ENCODE assay signal across 22 cellular contexts in genomic region chr4:140943887-140944515, GRCh38.
DNase-seq lines count a peak whose midpoint lies in the region; ATAC-seq and TF ChIP-seq lines count a peak whose summit lies in the region.
"Had no signal": no experiment of that assay in that cellular context is flagged by ENCODE, and none has a peak within 500 bp of the region (broad histone marks: within the 10 kb centered on the region; RNA-seq: fewer than 3 reads in every experiment).

No MANE protein-coding gene starts in this region.

- no peaks in the 10 kb centered on the region for H3K4me1 Mint-ChIP-seq in activated CD4-positive, alpha-beta T cell treated with anti-CD3 and anti-CD28 coated beads, Interleukin-2, amount 10 ng/mL, durations not matched to agents 24 days and 14 days
- H3K4me1 Mint-ChIP-seq: activated naive CD4-positive, alpha-beta T cell treated with anti-CD3 and anti-CD28 coated beads, Interleukin-2, amount 10 ng/mL, durations not matched to agents 7 days and 5 days; CD14-positive monocyte; naive B cell had no signal

- peak; percentile 12 for DNase-seq in activated CD4-positive, alpha-beta T cell treated with anti-CD3 and anti-CD28 coated beads, Interleukin-2, amount 10 ng/mL, durations not matched to agents 24 days and 14 days
- DNase-seq in activated CD4-positive, alpha-beta T cell treated with anti-CD3 and anti-CD28 coated beads for 1 hour: no peak
- peak; percentile 73 for DNase-seq in astrocyte of the hippocampus (ENCODE audit: low read depth, low spot score)
- DNase-seq in iris pigment epithelial cell (ENCODE audit: low read depth): peak; percentile 90
- DNase-seq in transverse colon: no peak
- DNase-seq in GM20000 (ENCODE audit: low spot score): no peak
- DNase-seq in NCI-H1417 (lab: John Stamatoyannopoulos, UW): no peak
- DNase-seq: activated CD4-positive, alpha-beta T cell treated with anti-CD3 and anti-CD28 coated beads, Interleukin-2, amount 50 U/mL, for 48 hours; activated naive CD4-positive, alpha-beta T cell treated with anti-CD3 and anti-CD28 coated beads, Interleukin-2, amount 10 ng/mL, durations not matched to agents 7 days and 5 days; activated T-cell treated with anti-CD3 and anti-CD28 coated beads for 4 hours; heart right ventricle; islet precursor cell; lower lobe of right lung; naive B cell; NCI-H187 treated with DMSO at 0.1 percent for 48 hours; thyroid gland had no signal

- H3K4me3 ChIP-seq in transverse colon: no peak overlapping the region
- H3K4me3 ChIP-seq: heart right ventricle, lower lobe of right lung, prostate gland, thyroid gland had no signal

- no peak for ATAC-seq in HG03039 (IDR thresholded peaks at IDR 0.05; ENCODE audit: unreplicated experiment)
- ATAC-seq: heart right ventricle, lower lobe of right lung had no signal

- no peak for TF ChIP-seq POLR2A in transverse colon (IDR thresholded peaks at IDR 0.05)

- H3K4me3 Mint-ChIP-seq in activated CD4-positive, alpha-beta T cell treated with anti-CD3 and anti-CD28 coated beads, Interleukin-2, amount 10 ng/mL, durations not matched to agents 24 days and 14 days: no peak overlapping the region
- H3K4me3 Mint-ChIP-seq: activated naive CD4-positive, alpha-beta T cell treated with anti-CD3 and anti-CD28 coated beads, Interleukin-2, amount 10 ng/mL, durations not matched to agents 7 days and 5 days; brain; CD14-positive monocyte; naive B cell had no signal

- H3K27ac ChIP-seq in transverse colon: peak overlapping the region; percentile 2 to 68 (median 55)
- H3K27ac ChIP-seq: 22Rv1, epithelial cell of prostate, heart right ventricle, lower lobe of right lung, prostate gland, thyroid gland had no signal

- no peak for TF ChIP-seq EP300 in transverse colon (IDR thresholded peaks at IDR 0.05; ENCODE audit: low read depth)

- no peaks in the 10 kb centered on the region for H3K27me3 Mint-ChIP-seq in activated CD4-positive, alpha-beta T cell treated with anti-CD3 and anti-CD28 coated beads, Interleukin-2, amount 10 ng/mL, durations not matched to agents 24 days and 14 days
- H3K27me3 Mint-ChIP-seq: activated naive CD4-positive, alpha-beta T cell treated with anti-CD3 and anti-CD28 coated beads, Interleukin-2, amount 10 ng/mL, durations not matched to agents 7 days and 5 days; brain had no signal

- no peaks in the 10 kb centered on the region for H3K9me3 ChIP-seq in transverse colon
- H3K9me3 ChIP-seq: heart right ventricle, lower lobe of right lung, prostate gland, thyroid gland had no signal

- H3K36me3 ChIP-seq in transverse colon: no peaks in the 10 kb centered on the region
- H3K36me3 ChIP-seq: lower lobe of right lung, prostate gland, thyroid gland had no signal

- no peaks in the 10 kb centered on the region for H3K36me3 Mint-ChIP-seq in activated CD4-positive, alpha-beta T cell treated with anti-CD3 and anti-CD28 coated beads, Interleukin-2, amount 10 ng/mL, durations not matched to agents 24 days and 14 days (ENCODE audit: low read depth)
- H3K36me3 Mint-ChIP-seq: activated naive CD4-positive, alpha-beta T cell treated with anti-CD3 and anti-CD28 coated beads, Interleukin-2, amount 10 ng/mL, durations not matched to agents 7 days and 5 days; CD14-positive monocyte; naive B cell had no signal

- in situ Hi-C loops in transverse colon (cut with MboI; ENCODE audit: low pct_ligation_motif_present in 1 of 4, low pct_unique_long_range_greater_than_20kb in 1 of 4, low sequenced_read_pairs in 3 of 4): no loop called here

- 34 to 44% methylated on average over 3 to 4 of the region's 4 CpGs for WGBS in transverse colon (ENCODE audit: low coverage in 1 of 2), 2 donors

- peaks cover 0 to 15% (median 0%) of the 10 kb centered on the region in 4 donors for H3K4me1 ChIP-seq in transverse colon
- H3K4me1 ChIP-seq: lower lobe of right lung, prostate gland, thyroid gland had no signal

- intact Hi-C loops in activated CD4-positive, alpha-beta T cell treated with anti-CD3 and anti-CD28 coated beads, Interleukin-2, amount 10 ng/mL, durations not matched to agents 24 days and 14 days (cut with micrococcal nuclease): no loop called here
- intact Hi-C loops in transverse colon (cut with DNase I; ENCODE audit: low total_unique reads): no loop called here

- TF ChIP-seq CTCF in transverse colon (IDR thresholded peaks at IDR 0.05) (no peak), GM20000 (IDR thresholded peaks at IDR 0.05; ENCODE audit: extremely low read depth, missing control alignments) (no peak)

- H3K27me3 ChIP-seq in transverse colon: no peaks in the 10 kb centered on the region
- H3K27me3 ChIP-seq: heart right ventricle, thyroid gland had no signal

- H3K9me3 Mint-ChIP-seq in activated CD4-positive, alpha-beta T cell treated with anti-CD3 and anti-CD28 coated beads, Interleukin-2, amount 10 ng/mL, durations not matched to agents 24 days and 14 days: no peaks in the 10 kb centered on the region
- H3K9me3 Mint-ChIP-seq: activated naive CD4-positive, alpha-beta T cell treated with anti-CD3 and anti-CD28 coated beads, Interleukin-2, amount 10 ng/mL, durations not matched to agents 7 days and 5 days; naive B cell had no signal

- H3K27ac Mint-ChIP-seq in activated CD4-positive, alpha-beta T cell treated with anti-CD3 and anti-CD28 coated beads, Interleukin-2, amount 10 ng/mL, durations not matched to agents 24 days and 14 days: no peak overlapping the region
- H3K27ac Mint-ChIP-seq: activated naive CD4-positive, alpha-beta T cell treated with anti-CD3 and anti-CD28 coated beads, Interleukin-2, amount 10 ng/mL, durations not matched to agents 7 days and 5 days; CD14-positive monocyte; naive B cell had no signal

Comparison
In these comparisons a context has a peak if more than half of its experiments do, and no peak if none do; other contexts are left out.
1. DNase-seq: peak in activated CD4-positive, alpha-beta T cell treated with anti-CD3 and anti-CD28 coated beads, Interleukin-2, amount 10 ng/mL, durations not matched to agents 24 days and 14 days (single experiment), astrocyte of the hippocampus (single experiment) and iris pigment epithelial cell (single experiment); none in activated CD4-positive, alpha-beta T cell treated with anti-CD3 and anti-CD28 coated beads for 1 hour (single experiment), transverse colon (single experiment), GM20000 (single experiment) and NCI-H1417 (0 of 3).